ENCODE assay signal across 15 cellular contexts in genomic region chr14:35607380-35607779, GRCh38.
DNase-seq lines count a peak whose midpoint lies in the region; ATAC-seq and TF ChIP-seq lines count a peak whose summit lies in the region.
"Had no signal": no experiment of that assay in that cellular context is flagged by ENCODE, and none has a peak within 500 bp of the region (broad histone marks: within the 10 kb centered on the region; RNA-seq: fewer than 3 reads in every experiment).

No MANE protein-coding gene starts in this region.

- H3K27ac ChIP-seq in cardiac muscle cell: peak overlapping the region; percentile 71
- H3K27ac ChIP-seq in right cardiac atrium (ENCODE audit: low read length): no peak overlapping the region
- H3K27ac ChIP-seq in esophagus squamous epithelium: peak overlapping the region in 3 of 4 donors; percentile 60 to 75 (median 70)
- H3K27ac ChIP-seq in CD8-positive, alpha-beta T cell (ENCODE audit: low read depth, low read length): no peak overlapping the region
- H3K27ac ChIP-seq: BLaER1 treated with 17β-estradiol and CSF1 and Interleukin-3, amounts not matched to agents 10 nM and 100 nM had no signal

- peaks cover 23% of the 10 kb centered on the region for H3K36me3 Mint-ChIP-seq in type B pancreatic cell
- peaks cover 76% of the 10 kb centered on the region for H3K36me3 Mint-ChIP-seq in CD8-positive, alpha-beta T cell

- no peak overlapping the region for H3K4me3 ChIP-seq in cardiac muscle cell
- no peak overlapping the region for H3K4me3 ChIP-seq in right cardiac atrium (ENCODE audit: low read length)
- H3K4me3 ChIP-seq in esophagus squamous epithelium: no peak overlapping the region
- H3K4me3 ChIP-seq in CD8-positive, alpha-beta T cell (ENCODE audit: low read depth, low read length): no peak overlapping the region
- H3K4me3 ChIP-seq: BLaER1 treated with 17β-estradiol and CSF1 and Interleukin-3, amounts not matched to agents 10 nM and 100 nM; GM12878; GM23338 had no signal

- no peaks in the 10 kb centered on the region for H3K27me3 Mint-ChIP-seq in type B pancreatic cell
- no peaks in the 10 kb centered on the region for H3K27me3 Mint-ChIP-seq in CD8-positive, alpha-beta T cell (ENCODE audit: low read depth)
- H3K27me3 Mint-ChIP-seq: CD4-positive, CD25-positive, alpha-beta regulatory T cell had no signal

- H3K27me3 ChIP-seq in cardiac muscle cell: no peaks in the 10 kb centered on the region
- no peaks in the 10 kb centered on the region for H3K27me3 ChIP-seq in right cardiac atrium (ENCODE audit: control insufficient read depth, insufficient read depth)
- H3K27me3 ChIP-seq in esophagus squamous epithelium: no peaks in the 10 kb centered on the region
- H3K27me3 ChIP-seq in CD8-positive, alpha-beta T cell (ENCODE audit: insufficient read depth, low read length): no peaks in the 10 kb centered on the region
- H3K27me3 ChIP-seq: BLaER1 treated with 17β-estradiol and CSF1 and Interleukin-3, amounts not matched to agents 10 nM and 100 nM had no signal

- 55% methylated on average over 3 of the region's 3 CpGs for WGBS in right cardiac atrium
- WGBS in esophagus squamous epithelium, 2 donors: 27 to 46% methylated on average over 1 to 2 of the region's 3 CpGs

- H3K9me3 Mint-ChIP-seq in type B pancreatic cell: no peaks in the 10 kb centered on the region
- H3K9me3 Mint-ChIP-seq in CD8-positive, alpha-beta T cell: no peaks in the 10 kb centered on the region
- H3K9me3 Mint-ChIP-seq: GM23338 had no signal

- TF ChIP-seq POLR2A in esophagus squamous epithelium (IDR thresholded peaks at IDR 0.05): no peak

- CTCF ChIA-PET in CD8-positive, alpha-beta T cell (lab: Charles Lee): no interaction called here

- H3K36me3 ChIP-seq in cardiac muscle cell (peaks cover 14% of the 10 kb centered on the region), esophagus squamous epithelium (peaks cover 0 to 69% (median 0%) of the 10 kb centered on the region in 3 donors)
- peaks cover 30% of the 10 kb centered on the region for H3K36me3 ChIP-seq in CD8-positive, alpha-beta T cell (ENCODE audit: insufficient read depth, low read length)

- TF ChIP-seq CTCF in cardiac muscle cell (IDR thresholded peaks at IDR 0.05; ENCODE audit: low read depth, low read length) (no peak), esophagus squamous epithelium (IDR thresholded peaks at IDR 0.05) (no peak), type B pancreatic cell (conservative IDR thresholded peaks at IDR 0.05) (no peak)
- TF ChIP-seq CTCF in CD8-positive, alpha-beta T cell (IDR thresholded peaks at IDR 0.05): no peak

- intact Hi-C loops in right cardiac atrium (cut with DNase I) (no loop called here), esophagus squamous epithelium (cut with DNase I) (no loop called here)
- intact Hi-C loops in CD8-positive, alpha-beta T cell (cut with DNase I, micrococcal nuclease): no loop called here

- H3K9me3 ChIP-seq in cardiac muscle cell (ENCODE audit: low read depth) (no peaks in the 10 kb centered on the region), right cardiac atrium (ENCODE audit: control insufficient read depth, low read length) (no peaks in the 10 kb centered on the region), esophagus squamous epithelium (no peaks in the 10 kb centered on the region)
- no peaks in the 10 kb centered on the region for H3K9me3 ChIP-seq in CD8-positive, alpha-beta T cell (ENCODE audit: low read length)

- H3K4me1 Mint-ChIP-seq in type B pancreatic cell (ENCODE audit: unreplicated experiment): peaks cover 11% of the 10 kb centered on the region
- peaks cover 1% of the 10 kb centered on the region for H3K4me1 Mint-ChIP-seq in CD8-positive, alpha-beta T cell (ENCODE audit: low read depth)
- H3K4me1 Mint-ChIP-seq: GM23338 had no signal

- ATAC-seq in right cardiac atrium (no peak), HG02884 (IDR thresholded peaks at IDR 0.05; ENCODE audit: unreplicated experiment) (no peak)
- no peak for ATAC-seq in CD8-positive, alpha-beta T cell
- ATAC-seq: GM12878, GM23338 had no signal

- no peak overlapping the region for H3K4me3 Mint-ChIP-seq in type B pancreatic cell
- H3K4me3 Mint-ChIP-seq in CD8-positive, alpha-beta T cell: no peak overlapping the region
- H3K4me3 Mint-ChIP-seq: CD4-positive, CD25-positive, alpha-beta regulatory T cell; GM23338 had no signal

- H3K27ac Mint-ChIP-seq in type B pancreatic cell: peak overlapping the region; percentile 4
- H3K27ac Mint-ChIP-seq in CD8-positive, alpha-beta T cell: no peak overlapping the region
- H3K27ac Mint-ChIP-seq: GM23338 had no signal

- peak in 1 of 2 donors; percentile 15 for DNase-seq in cardiac muscle cell (ENCODE audit: low read depth in 1 of 2, low spot score in 1 of 2)
- DNase-seq in right cardiac atrium: no peak
- DNase-seq in astrocyte of the hippocampus (ENCODE audit: low read depth, low spot score): peak; percentile 2
- DNase-seq in esophagus squamous epithelium (lab: John Stamatoyannopoulos, UW): no peak
- no peak for DNase-seq in type B pancreatic cell (ENCODE audit: extremely low spot score, unreplicated experiment)
- DNase-seq in CD8-positive, alpha-beta T cell: no peak
- DNase-seq: ACHN; Calu3; CD4-positive, CD25-positive, alpha-beta regulatory T cell; DMS 273 treated with DMSO at 0.1 percent for 48 hours; H7 had no signal

- POLR2A ChIA-PET in CD8-positive, alpha-beta T cell (lab: Charles Lee): no interaction called here

- H3K4me1 ChIP-seq in cardiac muscle cell (ENCODE audit: low read depth): peaks cover 12% of the 10 kb centered on the region
- H3K4me1 ChIP-seq in right cardiac atrium (ENCODE audit: control insufficient read depth, insufficient read depth, low read length): peaks cover 5% of the 10 kb centered on the region
- H3K4me1 ChIP-seq in esophagus squamous epithelium: peaks cover 5 to 25% (median 6%) of the 10 kb centered on the region in 3 donors
- no peaks in the 10 kb centered on the region for H3K4me1 ChIP-seq in CD8-positive, alpha-beta T cell (ENCODE audit: insufficient read depth, low read length)
- H3K4me1 ChIP-seq: BLaER1 treated with 17β-estradiol and CSF1 and Interleukin-3, amounts not matched to agents 10 nM and 100 nM had no signal

Comparison
In these comparisons a context has a peak if more than half of its experiments do, and no peak if none do; other contexts are left out.
1. H3K27ac ChIP-seq: peak in cardiac muscle cell (single experiment) and esophagus squamous epithelium (3 of 4); none in right cardiac atrium (single experiment) and CD8-positive, alpha-beta T cell (single experiment).